ENCODE assay signal across 1 cellular context in the genomic region with DNA sequence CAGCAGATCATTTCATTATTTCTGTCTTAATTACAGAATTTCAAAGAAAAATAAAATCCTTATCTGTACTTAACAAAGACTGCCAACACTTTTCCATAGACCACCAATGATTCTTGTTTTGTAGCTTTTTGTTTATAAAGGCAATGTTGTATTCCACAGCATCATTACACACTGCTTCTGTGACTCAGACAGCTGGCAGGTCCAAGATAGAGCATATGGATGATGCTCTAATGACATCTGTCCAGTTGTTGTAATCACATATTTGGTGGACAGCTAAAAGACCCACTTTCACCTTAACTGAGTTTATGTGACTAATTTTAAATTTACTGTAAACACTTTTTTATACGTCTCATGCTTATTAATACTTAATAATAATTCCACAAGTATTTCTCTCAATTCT.
TF ChIP-seq lines count a peak whose summit lies in the region.

No MANE protein-coding gene starts in this region.

TF ChIP-seq in A549, 52 proteins besides CTCF, POLR2A, EP300 and RAD21 (continued from another document):
- TF ChIP-seq CEBPB (IDR thresholded peaks at IDR 0.05) (no peak), MYC (IDR thresholded peaks at IDR 0.05; ENCODE audit: borderline replicate concordance, low read length) (no peak), RNF2 (IDR thresholded peaks at IDR 0.05; ENCODE audit: borderline replicate concordance, low read depth) (no peak), SREBF2 (IDR thresholded peaks at IDR 0.05) (no peak), MAFK (IDR thresholded peaks at IDR 0.05; ENCODE audit: partially characterized antibody) (no peak), ZSCAN20 (CRISPR knock-in tag; IDR thresholded peaks at IDR 0.05) (no peak), HDAC2 (IDR thresholded peaks at IDR 0.05) (no peak), NPAS2 (CRISPR knock-in tag; IDR thresholded peaks at IDR 0.05; ENCODE audit: borderline replicate concordance) (no peak), BCL3 (IDR thresholded peaks at IDR 0.05) (no peak), RARB (CRISPR knock-in tag; IDR thresholded peaks at IDR 0.05) (no peak), POLR2AphosphoS2 (conservative IDR thresholded peaks at IDR 0.05; ENCODE audit: low read length) (no peak), TFCP2L1 (CRISPR knock-in tag; IDR thresholded peaks at IDR 0.05) (no peak), JUNB (IDR thresholded peaks at IDR 0.05) (no peak), REST (IDR thresholded peaks at IDR 0.05) (no peak)
- TF ChIP-seq, protein P1, sequence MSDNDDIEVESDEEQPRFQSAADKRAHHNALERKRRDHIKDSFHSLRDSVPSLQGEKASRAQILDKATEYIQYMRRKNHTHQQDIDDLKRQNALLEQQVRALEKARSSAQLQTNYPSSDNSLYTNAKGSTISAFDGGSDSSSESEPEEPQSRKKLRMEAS (IDR thresholded peaks at IDR 0.05) = no peak
